In genomic region chr6:95099410-95099809, GRCh38 we compare ENCODE assay signal across 24 cellular contexts.
"Had no signal": no experiment of that assay in that cellular context is flagged by ENCODE, and none has a peak within 500 bp of the region (broad histone marks: within the 10 kb centered on the region; RNA-seq: fewer than 3 reads in every experiment).

No MANE protein-coding gene starts in this region.

- H3K36me3 ChIP-seq: heart left ventricle, left lung, lower lobe of right lung, neutrophil, right lobe of liver, thoracic aorta, transverse colon had no signal

- H3K27ac ChIP-seq: coronary artery, heart left ventricle, left lung, lower lobe of right lung, neutrophil, psoas muscle, right lobe of liver, skin epidermis, thoracic aorta, transverse colon had no signal

- H3K27me3 ChIP-seq: heart left ventricle, left lung, neutrophil, right lobe of liver, transverse colon had no signal

- DNase-seq: effector CD8-positive, alpha-beta T cell; heart left ventricle; hippocampal formation; left lung; lower lobe of right lung; mesenchymal stem cell; midbrain; naive thymus-derived CD4-positive, alpha-beta T cell; nephron progenitor cell; psoas muscle; retina; right lobe of liver; stimulated activated CD4-positive, alpha-beta T cell treated with anti-CD3 and anti-CD28 coated beads, Interleukin-2, amount 100 ng/mL, for 24 hours; stimulated activated CD4-positive, alpha-beta T cell treated with anti-CD3 and anti-CD28 coated beads, Interleukin-4, amount 100 ng/mL, for 4 hours; stimulated activated naive B cell treated with anti-CD40 and anti-IgM and Interleukin-4, amounts not matched to agents 10 μg/mL and 1 μg/mL and 100 μg/mL, for 72 hours; stimulated activated naive CD8-positive, alpha-beta T cell treated with anti-CD3 and anti-CD28 coated beads, Interleukin-15, amount 100 ng/mL, for 72 hours; transverse colon had no signal

- H3K4me3 ChIP-seq: coronary artery, heart left ventricle, left lung, lower lobe of right lung, psoas muscle, right lobe of liver, skin epidermis, thoracic aorta, transverse colon had no signal

- ATAC-seq: esophagus mucosa; heart left ventricle; left lung; lower lobe of right lung; naive thymus-derived CD4-positive, alpha-beta T cell; psoas muscle; right lobe of liver; stimulated activated naive B cell treated with anti-CD40 and anti-IgM and Interleukin-4, amounts not matched to agents 10 μg/mL and 1 μg/mL and 100 μg/mL, for 72 hours; stimulated activated naive CD8-positive, alpha-beta T cell treated with anti-CD3 and anti-CD28 coated beads, Interleukin-15, amount 100 ng/mL, for 72 hours had no signal

- H3K4me1 ChIP-seq: heart left ventricle, left lung, lower lobe of right lung, psoas muscle, transverse colon had no signal

- FAIRE-seq: frontal cortex, islet of Langerhans had no signal
